Comparison of ENCODE assay signal across 1 cellular context in the genomic region with DNA sequence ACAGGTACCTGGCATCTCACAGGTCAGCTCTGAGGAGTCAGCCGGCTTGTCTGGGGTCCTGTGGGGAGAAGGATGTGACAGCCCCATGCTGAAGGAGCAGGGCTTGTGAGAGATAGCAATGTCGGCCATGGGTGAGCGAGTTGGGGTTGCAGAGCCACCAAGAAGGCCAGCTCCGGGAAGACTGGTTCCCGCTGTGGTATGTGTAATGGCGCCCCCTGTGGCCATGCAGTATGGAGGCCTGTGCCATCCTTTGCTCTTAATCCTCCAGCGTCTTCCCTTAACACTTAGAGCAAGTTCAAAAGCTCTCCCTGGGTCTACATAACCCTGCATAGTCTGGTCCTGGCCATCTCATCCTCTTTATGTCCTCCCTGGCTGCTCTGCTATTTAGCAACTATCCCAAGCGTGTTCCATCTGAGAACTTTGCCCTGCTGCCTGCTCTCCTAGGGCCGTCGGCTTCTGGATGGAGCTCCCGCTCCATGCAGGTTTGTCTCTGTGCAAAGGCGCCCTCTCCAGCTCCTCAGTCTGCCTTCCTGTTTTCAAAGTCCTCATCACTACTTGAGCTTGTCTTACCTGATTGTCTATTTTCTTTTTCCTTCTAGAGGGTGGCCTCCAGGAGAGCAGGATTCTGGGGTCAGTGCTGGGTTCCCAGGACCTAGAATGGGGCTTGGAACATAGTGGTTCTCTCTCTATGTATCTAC.
TF ChIP-seq lines count a peak whose summit lies in the region.

No MANE protein-coding gene starts in this region.

TF ChIP-seq in SK-N-SH, 30 proteins besides CTCF, POLR2A, EP300 and RAD21 (continued from another document):
- TF ChIP-seq FOXJ3 (CRISPR knock-in tag; IDR thresholded peaks at IDR 0.05) (no peak), TEAD4 (IDR thresholded peaks at IDR 0.05; ENCODE audit: borderline replicate concordance, insufficient read depth) (no peak)
- TF ChIP-seq, protein P1, sequence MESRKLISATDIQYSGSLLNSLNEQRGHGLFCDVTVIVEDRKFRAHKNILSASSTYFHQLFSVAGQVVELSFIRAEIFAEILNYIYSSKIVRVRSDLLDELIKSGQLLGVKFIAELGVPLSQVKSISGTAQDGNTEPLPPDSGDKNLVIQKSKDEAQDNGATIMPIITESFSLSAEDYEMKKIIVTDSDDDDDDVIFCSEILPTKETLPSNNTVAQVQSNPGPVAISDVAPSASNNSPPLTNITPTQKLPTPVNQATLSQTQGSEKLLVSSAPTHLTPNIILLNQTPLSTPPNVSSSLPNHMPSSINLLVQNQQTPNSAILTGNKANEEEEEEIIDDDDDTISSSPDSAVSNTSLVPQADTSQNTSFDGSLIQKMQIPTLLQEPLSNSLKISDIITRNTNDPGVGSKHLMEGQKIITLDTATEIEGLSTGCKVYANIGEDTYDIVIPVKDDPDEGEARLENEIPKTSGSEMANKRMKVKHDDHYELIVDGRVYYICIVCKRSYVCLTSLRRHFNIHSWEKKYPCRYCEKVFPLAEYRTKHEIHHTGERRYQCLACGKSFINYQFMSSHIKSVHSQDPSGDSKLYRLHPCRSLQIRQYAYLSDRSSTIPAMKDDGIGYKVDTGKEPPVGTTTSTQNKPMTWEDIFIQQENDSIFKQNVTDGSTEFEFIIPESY (IDR thresholded peaks at IDR 0.05; ENCODE audit: borderline replicate concordance, low read depth) = no peak
TF ChIP-seq in SK-N-SH: peak in this region for 0.
